In the genomic region with DNA sequence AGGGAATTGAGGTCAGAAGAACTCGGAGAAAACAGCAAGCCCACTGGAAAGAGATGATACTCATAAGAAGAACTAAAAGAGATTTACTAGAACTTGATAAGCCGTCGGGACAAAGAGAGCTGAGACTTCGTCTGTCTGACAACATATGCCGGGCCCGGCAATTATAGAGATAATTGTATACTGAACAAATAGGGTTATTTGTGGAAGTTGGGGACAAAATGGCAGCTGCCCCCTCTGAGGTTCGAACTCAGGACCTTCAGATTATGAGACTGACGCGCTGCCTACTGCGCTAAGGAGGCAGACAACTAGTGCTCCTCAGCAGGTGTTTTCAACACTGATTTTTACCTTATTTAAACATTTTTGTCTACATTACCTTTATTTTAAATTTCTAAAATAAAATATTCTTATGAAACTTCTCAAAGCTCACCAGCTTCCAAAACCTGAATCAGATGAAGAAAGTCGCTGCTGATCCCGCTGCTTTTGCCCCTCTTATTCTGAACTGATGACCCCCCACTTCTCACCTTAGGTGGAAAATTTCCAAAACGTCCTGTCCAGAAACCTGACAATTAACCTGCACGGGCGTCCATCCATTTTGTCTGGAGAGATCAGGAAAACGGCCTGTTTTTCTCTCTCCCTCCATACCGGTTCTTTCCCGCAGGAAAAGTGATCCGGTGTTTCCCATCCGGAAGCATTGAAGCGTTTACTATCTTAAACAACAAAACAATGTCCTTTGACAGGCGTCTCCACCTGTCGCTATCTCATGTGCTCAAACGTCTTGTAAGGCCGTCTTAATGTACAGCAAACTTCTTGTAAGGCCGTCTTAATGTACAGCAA, we compare ENCODE assay signal across 1 cellular context.
A peak's percentile ranks its signal among the peaks of the same experiment; 100 is the strongest.
TF ChIP-seq lines count a peak whose summit lies in the region.

No MANE protein-coding gene starts in this region.

TF ChIP-seq in GM12878, 131 proteins besides CTCF, POLR2A, EP300 and RAD21 (continued from another document):
- TF ChIP-seq, protein P1, sequence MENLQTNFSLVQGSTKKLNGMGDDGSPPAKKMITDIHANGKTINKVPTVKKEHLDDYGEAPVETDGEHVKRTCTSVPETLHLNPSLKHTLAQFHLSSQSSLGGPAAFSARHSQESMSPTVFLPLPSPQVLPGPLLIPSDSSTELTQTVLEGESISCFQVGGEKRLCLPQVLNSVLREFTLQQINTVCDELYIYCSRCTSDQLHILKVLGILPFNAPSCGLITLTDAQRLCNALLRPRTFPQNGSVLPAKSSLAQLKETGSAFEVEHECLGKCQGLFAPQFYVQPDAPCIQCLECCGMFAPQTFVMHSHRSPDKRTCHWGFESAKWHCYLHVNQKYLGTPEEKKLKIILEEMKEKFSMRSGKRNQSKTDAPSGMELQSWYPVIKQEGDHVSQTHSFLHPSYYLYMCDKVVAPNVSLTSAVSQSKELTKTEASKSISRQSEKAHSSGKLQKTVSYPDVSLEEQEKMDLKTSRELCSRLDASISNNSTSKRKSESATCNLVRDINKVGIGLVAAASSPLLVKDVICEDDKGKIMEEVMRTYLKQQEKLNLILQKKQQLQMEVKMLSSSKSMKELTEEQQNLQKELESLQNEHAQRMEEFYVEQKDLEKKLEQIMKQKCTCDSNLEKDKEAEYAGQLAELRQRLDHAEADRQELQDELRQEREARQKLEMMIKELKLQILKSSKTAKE (IDR thresholded peaks at IDR 0.05; ENCODE audit: low read depth, poor library complexity, severe bottlenecking): peak; percentile 79
- TF ChIP-seq ATF2 (IDR thresholded peaks at IDR 0.05; ENCODE audit: low read length) (0 out of 2 replicates have a peak, but pooled peaks have one; percentile 30), TCF12 (IDR thresholded peaks at IDR 0.05; ENCODE audit: low read depth, low read length) (no peak), RCOR1 (conservative IDR thresholded peaks at IDR 0.05; ENCODE audit: low read depth, low read length) (no peak), SREBF2 (IDR thresholded peaks at IDR 0.05; ENCODE audit: low read length) (peak; percentile 90), FOXM1 (IDR thresholded peaks at IDR 0.05; ENCODE audit: low read depth, low read length) (peak; percentile 22; the same call in 1 of the 2 replicates), MEF2B (IDR thresholded peaks at IDR 0.05; ENCODE audit: partially characterized antibody, poor library complexity, severe bottlenecking) (peak; percentile 37), TBL1XR1 (IDR thresholded peaks at IDR 0.05; ENCODE audit: low read depth, low read length) (0 out of 2 replicates have a peak, but pooled peaks have one; percentile 73), RELA (IDR thresholded peaks at IDR 0.05; ENCODE audit: borderline replicate concordance, partially characterized antibody) (peak; percentile 37), POU2F2 (IDR thresholded peaks at IDR 0.05; ENCODE audit: borderline replicate concordance, low read depth, low read length) (0 out of 3 replicates have a peak, but pooled peaks have one; percentile 19), CUX1 (IDR thresholded peaks at IDR 0.05; ENCODE audit: insufficient replicate concordance, low read depth, low read length) (no peak), BCL11A (IDR thresholded peaks at IDR 0.05; ENCODE audit: low read depth, low read length) (no peak), NBN (IDR thresholded peaks at IDR 0.05) (0 out of 2 replicates have a peak, but pooled peaks have one; percentile 40), RUNX3 (IDR thresholded peaks at IDR 0.05; ENCODE audit: low read length) (peak; percentile 53), HDAC6 (IDR thresholded peaks at IDR 0.05; ENCODE audit: unreplicated experiment) (no peak), ATF7 (IDR thresholded peaks at IDR 0.05; ENCODE audit: low read depth) (0 out of 2 replicates have a peak, but pooled peaks have one; percentile 20), ZNF24 (IDR thresholded peaks at IDR 0.05) (peak; percentile 99), EZH2 (IDR thresholded peaks at IDR 0.05; ENCODE audit: borderline replicate concordance, control insufficient read depth, low read depth, low read length) (no peak), GABPA (IDR thresholded peaks at IDR 0.05; ENCODE audit: low read depth) (peak; percentile 48; the same call in 1 of the 2 replicates), ZNF217 (IDR thresholded peaks at IDR 0.05) (peak; percentile 88), YY1 (IDR thresholded peaks at IDR 0.05; ENCODE audit: low read depth, low read length) (peak; percentile 92), ZSCAN29 (IDR thresholded peaks at IDR 0.05) (peak; percentile 94), SREBF1 (IDR thresholded peaks at IDR 0.05; ENCODE audit: low read length) (no peak), SMARCA5 (IDR thresholded peaks at IDR 0.05) (peak; percentile 79; the same call in 1 of the 2 replicates), DPF2 (IDR thresholded peaks at IDR 0.05) (no peak)
- TF ChIP-seq, protein P2, sequence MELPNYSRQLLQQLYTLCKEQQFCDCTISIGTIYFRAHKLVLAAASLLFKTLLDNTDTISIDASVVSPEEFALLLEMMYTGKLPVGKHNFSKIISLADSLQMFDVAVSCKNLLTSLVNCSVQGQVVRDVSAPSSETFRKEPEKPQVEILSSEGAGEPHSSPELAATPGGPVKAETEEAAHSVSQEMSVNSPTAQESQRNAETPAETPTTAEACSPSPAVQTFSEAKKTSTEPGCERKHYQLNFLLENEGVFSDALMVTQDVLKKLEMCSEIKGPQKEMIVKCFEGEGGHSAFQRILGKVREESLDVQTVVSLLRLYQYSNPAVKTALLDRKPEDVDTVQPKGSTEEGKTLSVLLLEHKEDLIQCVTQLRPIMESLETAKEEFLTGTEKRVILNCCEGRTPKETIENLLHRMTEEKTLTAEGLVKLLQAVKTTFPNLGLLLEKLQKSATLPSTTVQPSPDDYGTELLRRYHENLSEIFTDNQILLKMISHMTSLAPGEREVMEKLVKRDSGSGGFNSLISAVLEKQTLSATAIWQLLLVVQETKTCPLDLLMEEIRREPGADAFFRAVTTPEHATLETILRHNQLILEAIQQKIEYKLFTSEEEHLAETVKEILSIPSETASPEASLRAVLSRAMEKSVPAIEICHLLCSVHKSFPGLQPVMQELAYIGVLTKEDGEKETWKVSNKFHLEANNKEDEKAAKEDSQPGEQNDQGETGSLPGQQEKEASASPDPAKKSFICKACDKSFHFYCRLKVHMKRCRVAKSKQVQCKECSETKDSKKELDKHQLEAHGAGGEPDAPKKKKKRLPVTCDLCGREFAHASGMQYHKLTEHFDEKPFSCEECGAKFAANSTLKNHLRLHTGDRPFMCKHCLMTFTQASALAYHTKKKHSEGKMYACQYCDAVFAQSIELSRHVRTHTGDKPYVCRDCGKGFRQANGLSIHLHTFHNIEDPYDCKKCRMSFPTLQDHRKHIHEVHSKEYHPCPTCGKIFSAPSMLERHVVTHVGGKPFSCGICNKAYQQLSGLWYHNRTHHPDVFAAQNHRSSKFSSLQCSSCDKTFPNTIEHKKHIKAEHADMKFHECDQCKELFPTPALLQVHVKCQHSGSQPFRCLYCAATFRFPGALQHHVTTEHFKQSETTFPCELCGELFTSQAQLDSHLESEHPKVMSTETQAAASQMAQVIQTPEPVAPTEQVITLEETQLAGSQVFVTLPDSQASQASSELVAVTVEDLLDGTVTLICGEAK (IDR thresholded peaks at IDR 0.05; ENCODE audit: borderline replicate concordance): peak; percentile 56; the same call in 1 of the 2 replicates
